ENCODE assay signal across 9 cellular contexts in genomic region chr12:53233671-53234091, GRCh38. TPM values are rescaled to one million over a fixed set of nuclear protein-coding genes. Genes with fewer than 3 reads are reported as not detected.
A peak's percentile ranks its signal among the peaks of the same experiment; 100 is the strongest.
DNase-seq lines count a peak whose midpoint lies in the region; ATAC-seq and TF ChIP-seq lines count a peak whose summit lies in the region.
"Had no signal": no experiment of that assay in that cellular context is flagged by ENCODE, and none has a peak within 500 bp of the region (broad histone marks: within the 10 kb centered on the region; RNA-seq: fewer than 3 reads in every experiment).

No MANE protein-coding gene starts in this region.

- no peak for ATAC-seq in activated CD4-positive, alpha-beta T cell treated with anti-CD3 and anti-CD28 coated beads for 36 hours
- ATAC-seq in thoracic aorta (ENCODE audit: insufficient number of reproducible peaks, low FRiP score, low read depth) (no peak), HG03025 (IDR thresholded peaks at IDR 0.05; ENCODE audit: low FRiP score, unreplicated experiment) (no peak), GM19328 (IDR thresholded peaks at IDR 0.05; ENCODE audit: unreplicated experiment) (no peak)

- H3K4me3 Mint-ChIP-seq in activated CD4-positive, alpha-beta T cell treated with anti-CD3 and anti-CD28 coated beads for 36 hours: no peak overlapping the region

- POLR2A ChIA-PET in activated CD4-positive, alpha-beta T cell treated with anti-CD3 and anti-CD28 coated beads for 36 hours (lab: Charles Lee): interaction anchor here (1.4 kb wide), 1 partner anchor 14 kb away, joined by 6 read pairs; no protein-coding TSS in a partner anchor

- H3K4me1 Mint-ChIP-seq in activated CD4-positive, alpha-beta T cell treated with anti-CD3 and anti-CD28 coated beads for 36 hours: peaks cover 71% of the 10 kb centered on the region

- H3K9me3 Mint-ChIP-seq in activated CD4-positive, alpha-beta T cell treated with anti-CD3 and anti-CD28 coated beads for 36 hours (ENCODE audit: low read depth): no peaks in the 10 kb centered on the region

- peak overlapping the region; percentile 13 for H3K27ac ChIP-seq in layer of hippocampus (ENCODE audit: low read depth, low read length)
- peak overlapping the region; percentile 71 to 91 for H3K27ac ChIP-seq in thoracic aorta

- H3K27me3 Mint-ChIP-seq in activated CD4-positive, alpha-beta T cell treated with anti-CD3 and anti-CD28 coated beads for 36 hours: no peaks in the 10 kb centered on the region

- H3K4me3 ChIP-seq in adipocyte (ENCODE audit: low read length) (no peak overlapping the region), thoracic aorta (peak overlapping the region; percentile 94)

- TF ChIP-seq CTCF in thoracic aorta (IDR thresholded peaks at IDR 0.05): no peak

- H3K4me1 ChIP-seq in adipocyte (ENCODE audit: control insufficient read depth, insufficient read depth, low read length) (peaks cover 24% of the 10 kb centered on the region), thoracic aorta (ENCODE audit: control insufficient read depth in 1 of 2, low read depth in 2 of 2) (peaks cover 28 to 51% of the 10 kb centered on the region in 2 donors)

- no peaks in the 10 kb centered on the region for H3K36me3 ChIP-seq in adipocyte (ENCODE audit: control insufficient read depth, insufficient read depth, low read length, severe bottlenecking)
- no peaks in the 10 kb centered on the region for H3K36me3 ChIP-seq in thoracic aorta

- no peaks in the 10 kb centered on the region for H3K9me3 ChIP-seq in adipocyte (ENCODE audit: control insufficient read depth, low read length)
- no peaks in the 10 kb centered on the region for H3K9me3 ChIP-seq in thoracic aorta

- DNase-seq in activated CD4-positive, alpha-beta T cell treated with anti-CD3 and anti-CD28 coated beads for 36 hours: no peak
- DNase-seq in activated CD4-positive, alpha-beta T cell treated with anti-CD3 and anti-CD28 coated beads for 48 hours: no peak
- peak; percentile 36 for DNase-seq in adipocyte (ENCODE audit: low read depth)
- no peak for DNase-seq in thoracic aorta (ENCODE audit: low spot score)
- DNase-seq in activated effector memory CD4-positive, alpha-beta T cell treated with anti-CD3 and anti-CD28 coated beads, Interleukin-2, amount 50 U/mL, for 16 hours: no peak

- no peak overlapping the region for H3K9ac ChIP-seq in adipocyte (ENCODE audit: low read length)

- intact Hi-C loops in activated CD4-positive, alpha-beta T cell treated with anti-CD3 and anti-CD28 coated beads for 36 hours (cut with DNase I, micrococcal nuclease): no loop called here

- peak overlapping the region; percentile 84 for H3K27ac Mint-ChIP-seq in activated CD4-positive, alpha-beta T cell treated with anti-CD3 and anti-CD28 coated beads for 36 hours

- CTCF ChIA-PET in activated CD4-positive, alpha-beta T cell treated with anti-CD3 and anti-CD28 coated beads for 36 hours (lab: Charles Lee): interaction anchor here (0.5 to 1.0 kb wide), 3 partner anchors 18 to 34 kb away, joined by 3 to 4 read pairs (median 4); partner anchors contain the start of gene ESPL1

- peaks cover 2% of the 10 kb centered on the region for H3K36me3 Mint-ChIP-seq in activated CD4-positive, alpha-beta T cell treated with anti-CD3 and anti-CD28 coated beads for 36 hours (ENCODE audit: low read depth)

- peaks cover 3% of the 10 kb centered on the region for H3K27me3 ChIP-seq in adipocyte (replicated peaks; ENCODE audit: control insufficient read depth, insufficient read depth, low read length)
- H3K27me3 ChIP-seq in layer of hippocampus (ENCODE audit: control insufficient read depth, insufficient read depth, low read length): no peaks in the 10 kb centered on the region
- no peaks in the 10 kb centered on the region for H3K27me3 ChIP-seq in thoracic aorta (replicated peaks; ENCODE audit: insufficient read depth)

RNA-seq across cellular contexts. Expression of gene RARG, which starts 1.7 kb away (rescaled TPM):
- 10 to 100 TPM; 20.0 to 21.6 TPM for total RNA-seq in activated CD4-positive, alpha-beta T cell treated with anti-CD3 and anti-CD28 coated beads for 36 hours
- 10 to 100 TPM; 25.7 to 37.5 TPM for total RNA-seq in thoracic aorta

RNA-seq across cellular contexts. Expression of gene ITGB7, which starts 26.6 kb away (rescaled TPM):
- total RNA-seq in activated CD4-positive, alpha-beta T cell treated with anti-CD3 and anti-CD28 coated beads for 36 hours: 10 to 100 TPM; 73.0 to 77.6 TPM
- total RNA-seq in thoracic aorta: 1 to 10 TPM; 2.1 to 8.3 TPM
- total RNA-seq: endothelial cell of umbilical vein had no signal

RNA-seq across cellular contexts. Expression of gene ESPL1, which starts 34.4 kb away (rescaled TPM):
- total RNA-seq in activated CD4-positive, alpha-beta T cell treated with anti-CD3 and anti-CD28 coated beads for 36 hours: 10 to 100 TPM; 60.8 to 66.9 TPM
- total RNA-seq in thoracic aorta: under 1 TPM; 0.78 to 0.95 TPM

RNA-seq across cellular contexts. Expression of gene CSAD, which starts 53.0 kb away (rescaled TPM):
- total RNA-seq in activated CD4-positive, alpha-beta T cell treated with anti-CD3 and anti-CD28 coated beads for 36 hours: 10 to 100 TPM; 20.0 to 23.1 TPM
- 10 to 100 TPM; 70.8 to 89.5 TPM for total RNA-seq in thoracic aorta

RNA-seq across cellular contexts. Expression of gene ZNF740, which starts 53.2 kb away (rescaled TPM):
- total RNA-seq in activated CD4-positive, alpha-beta T cell treated with anti-CD3 and anti-CD28 coated beads for 36 hours: 10 to 100 TPM; 34.9 to 40.2 TPM
- total RNA-seq in thoracic aorta: 10 to 100 TPM; 22.2 to 28.4 TPM

Comparison
In these comparisons a context has a peak if more than half of its experiments do, and no peak if none do; other contexts are left out.
1. RNA of gene ITGB7, which starts 26.6 kb away (total RNA-seq): 73.0 to 77.6 TPM in activated CD4-positive, alpha-beta T cell treated with anti-CD3 and anti-CD28 coated beads for 36 hours; 2.1 to 8.3 TPM in thoracic aorta; every median in the first group is over 4 times any median in the second.
2. RNA of gene ESPL1, which starts 34.4 kb away (total RNA-seq): 60.8 to 66.9 TPM in activated CD4-positive, alpha-beta T cell treated with anti-CD3 and anti-CD28 coated beads for 36 hours; 0.78 to 0.95 TPM in thoracic aorta; every median in the first group is over 10 times any median in the second.